ENCODE assay signal across 9 cellular contexts in the genomic region with DNA sequence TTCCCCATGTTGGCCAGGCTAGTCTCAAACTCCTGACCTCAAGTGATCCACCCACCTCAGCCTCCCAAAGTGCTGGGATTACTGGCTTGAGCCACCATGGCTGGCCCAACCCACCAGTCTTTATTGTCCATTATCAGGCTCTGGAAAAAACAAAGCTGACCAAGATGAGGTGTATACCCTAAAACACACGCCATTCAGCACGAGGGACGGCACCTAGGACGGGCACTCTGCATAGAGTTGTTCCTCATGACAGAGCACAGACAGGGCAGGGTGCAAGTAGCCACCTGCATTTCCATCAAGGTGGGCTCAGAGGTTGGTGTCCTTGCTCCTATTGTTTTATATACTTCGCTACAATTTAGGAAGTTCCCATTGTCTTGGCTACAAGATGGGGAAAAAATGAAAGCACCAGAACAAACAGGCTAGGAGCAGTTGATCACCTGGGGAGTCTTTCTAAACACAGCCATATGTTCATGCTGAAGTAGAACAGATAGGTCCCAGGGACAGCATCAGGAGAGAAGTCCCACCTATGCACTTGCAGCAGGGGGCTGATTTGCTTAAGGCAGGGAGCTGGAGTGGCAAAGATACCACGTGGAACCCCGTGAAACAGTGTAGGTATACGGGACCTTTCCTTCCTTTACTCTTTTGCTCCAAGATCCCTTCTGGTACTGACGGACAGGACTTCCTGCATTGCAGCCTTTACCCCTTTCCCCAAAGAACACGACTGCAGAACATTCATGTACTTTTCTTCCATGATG. TPM values are rescaled to one million over a fixed set of nuclear protein-coding genes. Genes with fewer than 3 reads are reported as not detected.
DNase-seq lines count a peak whose midpoint lies in the region; ATAC-seq and TF ChIP-seq lines count a peak whose summit lies in the region.
"Had no signal": no experiment of that assay in that cellular context is flagged by ENCODE, and none has a peak within 500 bp of the region (broad histone marks: within the 10 kb centered on the region; RNA-seq: fewer than 3 reads in every experiment).

No MANE protein-coding gene starts in this region.

- H4K20me1 ChIP-seq in Karpas-422 (ENCODE audit: insufficient read depth, low read depth, low read length), result no peaks in the 10 kb centered on the region

- peaks cover 27% of the 10 kb centered on the region for H3K4me1 ChIP-seq in Karpas-422 (ENCODE audit: low read length)

- peaks cover 33% of the 10 kb centered on the region for H3K4me1 Mint-ChIP-seq in activated CD4-positive, alpha-beta T cell treated with anti-CD3 and anti-CD28 coated beads, Interleukin-2, amount 10 ng/mL, durations not matched to agents 24 days and 14 days
- H3K4me1 Mint-ChIP-seq in activated CD4-positive, alpha-beta T cell treated with anti-CD3 and anti-CD28 coated beads for 36 hours, result peaks cover 34% of the 10 kb centered on the region
- peaks cover 31% of the 10 kb centered on the region for H3K4me1 Mint-ChIP-seq in neural crest cell
- H3K4me1 Mint-ChIP-seq in CD4-positive, alpha-beta T cell (ENCODE audit: low read depth), result peaks cover 36% of the 10 kb centered on the region

- H3K4me3 ChIP-seq in Karpas-422 (ENCODE audit: low read length) (no peak overlapping the region), coronary artery (no peak overlapping the region)

- TF ChIP-seq CTCF in coronary artery (IDR thresholded peaks at IDR 0.05) (no peak), neural crest cell (conservative IDR thresholded peaks at IDR 0.05) (no peak)
- no peak for TF ChIP-seq CTCF in CD4-positive, alpha-beta T cell (IDR thresholded peaks at IDR 0.05)

- peaks cover 10% of the 10 kb centered on the region for H3K27me3 Mint-ChIP-seq in activated CD4-positive, alpha-beta T cell treated with anti-CD3 and anti-CD28 coated beads, Interleukin-2, amount 10 ng/mL, durations not matched to agents 24 days and 14 days
- H3K27me3 Mint-ChIP-seq in activated CD4-positive, alpha-beta T cell treated with anti-CD3 and anti-CD28 coated beads for 36 hours, result no peaks in the 10 kb centered on the region
- peaks cover 3% of the 10 kb centered on the region for H3K27me3 Mint-ChIP-seq in neural crest cell (ENCODE audit: low read depth)
- H3K27me3 Mint-ChIP-seq in CD4-positive, alpha-beta T cell, result peaks cover 3% of the 10 kb centered on the region

- H3K4me2 ChIP-seq in Karpas-422 (ENCODE audit: low read depth, low read length, poor library complexity, severe bottlenecking), result no peak overlapping the region

- H3K36me3 Mint-ChIP-seq in activated CD4-positive, alpha-beta T cell treated with anti-CD3 and anti-CD28 coated beads, Interleukin-2, amount 10 ng/mL, durations not matched to agents 24 days and 14 days (ENCODE audit: low read depth), result peaks cover 28% of the 10 kb centered on the region
- H3K36me3 Mint-ChIP-seq in activated CD4-positive, alpha-beta T cell treated with anti-CD3 and anti-CD28 coated beads for 36 hours (ENCODE audit: low read depth), result peaks cover 28% of the 10 kb centered on the region
- H3K36me3 Mint-ChIP-seq in neural crest cell (ENCODE audit: low read depth), result peaks cover 6% of the 10 kb centered on the region
- peaks cover 41% of the 10 kb centered on the region for H3K36me3 Mint-ChIP-seq in CD4-positive, alpha-beta T cell (ENCODE audit: low read depth)

- H3K9me2 ChIP-seq in Karpas-422 (replicated peaks; ENCODE audit: insufficient read depth, low read length), result no peaks in the 10 kb centered on the region

- intact Hi-C loops in activated CD4-positive, alpha-beta T cell treated with anti-CD3 and anti-CD28 coated beads, Interleukin-2, amount 10 ng/mL, durations not matched to agents 24 days and 14 days (cut with micrococcal nuclease), result loop anchor here (1.0 to 5.0 kb wide), 2 partner anchors 41 to 74 kb away; partner anchors contain the start of gene EFNA1
- intact Hi-C loops in activated CD4-positive, alpha-beta T cell treated with anti-CD3 and anti-CD28 coated beads for 36 hours (cut with DNase I, micrococcal nuclease), result loop anchor here in 1 of 2 experiments (1.0 kb wide), 2 partner anchors 77 to 105 kb away; partner anchors contain the start of gene EFNA4
- intact Hi-C loops in CD4-positive, alpha-beta T cell (cut with DNase I, micrococcal nuclease), result loop anchor here (1.0 to 5.0 kb wide), 3 partner anchors 41 to 121 kb away; partner anchors contain the start of gene EFNA1 (in 2 of the 2)

- no peak overlapping the region for H3K9ac ChIP-seq in Karpas-422 (ENCODE audit: low read length)

- H3K36me3 ChIP-seq in Karpas-422 (ENCODE audit: insufficient read depth, low read length), result peaks cover 9% of the 10 kb centered on the region; the same call in 1 of the 2 replicates

- no peaks in the 10 kb centered on the region for H3K9me3 Mint-ChIP-seq in activated CD4-positive, alpha-beta T cell treated with anti-CD3 and anti-CD28 coated beads, Interleukin-2, amount 10 ng/mL, durations not matched to agents 24 days and 14 days
- H3K9me3 Mint-ChIP-seq in activated CD4-positive, alpha-beta T cell treated with anti-CD3 and anti-CD28 coated beads for 36 hours (ENCODE audit: low read depth), result no peaks in the 10 kb centered on the region
- H3K9me3 Mint-ChIP-seq in neural crest cell, result peaks cover 4% of the 10 kb centered on the region
- no peaks in the 10 kb centered on the region for H3K9me3 Mint-ChIP-seq in CD4-positive, alpha-beta T cell

- no peaks in the 10 kb centered on the region for H3K27me3 ChIP-seq in Karpas-422 (ENCODE audit: low read length)
- H3K27me3 ChIP-seq in CD4-positive, alpha-beta T cell (ENCODE audit: control insufficient read depth, insufficient read depth, low read length), result no peaks in the 10 kb centered on the region

- no peaks in the 10 kb centered on the region for H3K9me3 ChIP-seq in Karpas-422 (ENCODE audit: low read length)
- no peaks in the 10 kb centered on the region for H3K9me3 ChIP-seq in CD4-positive, alpha-beta T cell (ENCODE audit: control insufficient read depth, low read length)

- no peak overlapping the region for H3K27ac ChIP-seq in Karpas-422 (ENCODE audit: low read length)
- H3K27ac ChIP-seq in coronary artery, result no peak overlapping the region
- H3K27ac ChIP-seq in CD4-positive, alpha-beta T cell (ENCODE audit: low read depth, low read length), result no peak overlapping the region
- H3K27ac ChIP-seq: HL-60 had no signal

- no peak overlapping the region for H3K4me3 Mint-ChIP-seq in activated CD4-positive, alpha-beta T cell treated with anti-CD3 and anti-CD28 coated beads, Interleukin-2, amount 10 ng/mL, durations not matched to agents 24 days and 14 days
- H3K4me3 Mint-ChIP-seq in activated CD4-positive, alpha-beta T cell treated with anti-CD3 and anti-CD28 coated beads for 36 hours, result no peak overlapping the region
- peak overlapping the region; percentile 41 for H3K4me3 Mint-ChIP-seq in neural crest cell
- H3K4me3 Mint-ChIP-seq in CD4-positive, alpha-beta T cell, result no peak overlapping the region

- H3K27ac Mint-ChIP-seq in activated CD4-positive, alpha-beta T cell treated with anti-CD3 and anti-CD28 coated beads, Interleukin-2, amount 10 ng/mL, durations not matched to agents 24 days and 14 days, result no peak overlapping the region
- no peak overlapping the region for H3K27ac Mint-ChIP-seq in activated CD4-positive, alpha-beta T cell treated with anti-CD3 and anti-CD28 coated beads for 36 hours
- no peak overlapping the region for H3K27ac Mint-ChIP-seq in neural crest cell (ENCODE audit: unreplicated experiment)
- H3K27ac Mint-ChIP-seq in CD4-positive, alpha-beta T cell, result no peak overlapping the region

- H2AFZ ChIP-seq in Karpas-422 (ENCODE audit: low read length), result no peak overlapping the region

- CTCF ChIA-PET in activated CD4-positive, alpha-beta T cell treated with anti-CD3 and anti-CD28 coated beads for 36 hours (lab: Charles Lee), result interaction anchor here (0.6 to 5.4 kb wide), 22 partner anchors 9 to 607 kb away, joined by 3 to 64 read pairs (median 6); partner anchors contain the start of genes DPM3, PBXIP1 and SLC50A1
- CTCF ChIA-PET in CD4-positive, alpha-beta T cell (lab: Charles Lee), result interaction anchor here (0.6 to 2.1 kb wide), 11 partner anchors 25 to 124 kb away, joined by 3 to 10 read pairs (median 6); partner anchors contain the start of gene SLC50A1

- no peak for ATAC-seq in activated CD4-positive, alpha-beta T cell treated with anti-CD3 and anti-CD28 coated beads for 36 hours
- ATAC-seq in GM18519 (IDR thresholded peaks at IDR 0.05; ENCODE audit: low FRiP score, unreplicated experiment), result no peak
- no peak for ATAC-seq in CD4-positive, alpha-beta T cell (ENCODE audit: poor library complexity)

- peak; percentile 57 for DNase-seq in activated CD4-positive, alpha-beta T cell treated with anti-CD3 and anti-CD28 coated beads, Interleukin-2, amount 10 ng/mL, durations not matched to agents 24 days and 14 days
- DNase-seq in activated CD4-positive, alpha-beta T cell treated with anti-CD3 and anti-CD28 coated beads for 36 hours, result no peak
- peak; percentile 40 for DNase-seq in Karpas-422
- DNase-seq in coronary artery (ENCODE audit: low spot score), result peak; percentile 28
- DNase-seq in neural crest cell (ENCODE audit: low read depth, low spot score), result no peak
- DNase-seq in putamen (ENCODE audit: low spot score), result no peak
- no peak for DNase-seq in CD4-positive, alpha-beta T cell

- H3K79me2 ChIP-seq in Karpas-422 (ENCODE audit: low read length), result peaks cover 18% of the 10 kb centered on the region

- POLR2A ChIA-PET in activated CD4-positive, alpha-beta T cell treated with anti-CD3 and anti-CD28 coated beads for 36 hours (lab: Charles Lee), result interaction anchor here (1.5 kb wide), 1 partner anchor 77 kb away, joined by 10 read pairs; no protein-coding TSS in a partner anchor
- POLR2A ChIA-PET in CD4-positive, alpha-beta T cell (lab: Charles Lee), result interaction anchor here (1.0 to 1.8 kb wide), 4 partner anchors 25 to 84 kb away, joined by 3 to 9 read pairs (median 5); no protein-coding TSS in a partner anchor

RNA-seq across cellular contexts. Expression of gene KRTCAP2, which starts 4.5 kb away (rescaled TPM):
- 244 and 245 TPM in 2 replicates for total RNA-seq in activated CD4-positive, alpha-beta T cell treated with anti-CD3 and anti-CD28 coated beads, Interleukin-2, amount 10 ng/mL, durations not matched to agents 24 days and 14 days
- 100 to 1,000 TPM; 125 to 300 TPM for total RNA-seq in activated CD4-positive, alpha-beta T cell treated with anti-CD3 and anti-CD28 coated beads for 36 hours
- 237 and 400 TPM in 2 replicates for total RNA-seq in Karpas-422 (2014; rRNA removed; shearing (Covaris generic); ENCODE audit: low replicate concordance)
- 125 and 152 TPM in 2 replicates for total RNA-seq in neural crest cell
- 10 to 100 TPM; 77.8 TPM for total RNA-seq in CD4-positive, alpha-beta T cell

RNA-seq across cellular contexts. Expression of gene TRIM46, which starts 5.0 kb away (rescaled TPM):
- 9.4 and 10.7 TPM in 2 replicates for total RNA-seq in activated CD4-positive, alpha-beta T cell treated with anti-CD3 and anti-CD28 coated beads, Interleukin-2, amount 10 ng/mL, durations not matched to agents 24 days and 14 days
- total RNA-seq in activated CD4-positive, alpha-beta T cell treated with anti-CD3 and anti-CD28 coated beads for 36 hours, result 1 to 10 TPM; 6.3 to 6.9 TPM
- total RNA-seq in Karpas-422 (2014; rRNA removed; shearing (Covaris generic); ENCODE audit: low replicate concordance), result 5.1 and 19.2 TPM in 2 replicates
- total RNA-seq in neural crest cell, result 9.8 and 10.0 TPM in 2 replicates
- 1 to 10 TPM; 2.9 to 3.0 TPM for total RNA-seq in CD4-positive, alpha-beta T cell

RNA-seq across cellular contexts. Expression of gene DPM3, which starts 28.3 kb away (rescaled TPM):
- total RNA-seq in activated CD4-positive, alpha-beta T cell treated with anti-CD3 and anti-CD28 coated beads, Interleukin-2, amount 10 ng/mL, durations not matched to agents 24 days and 14 days, result 34.5 and 37.2 TPM in 2 replicates
- total RNA-seq in activated CD4-positive, alpha-beta T cell treated with anti-CD3 and anti-CD28 coated beads for 36 hours, result 10 to 100 TPM; 29.8 to 34.3 TPM
- total RNA-seq in Karpas-422 (2014; rRNA removed; shearing (Covaris generic); ENCODE audit: low replicate concordance), result 22.2 and 33.2 TPM in 2 replicates
- 77.7 and 80.0 TPM in 2 replicates for total RNA-seq in neural crest cell
- 10 to 100 TPM; 17.6 to 20.5 TPM for total RNA-seq in CD4-positive, alpha-beta T cell

RNA-seq across cellular contexts. Expression of gene SLC50A1, which starts 33.0 kb away (rescaled TPM):
- total RNA-seq in activated CD4-positive, alpha-beta T cell treated with anti-CD3 and anti-CD28 coated beads, Interleukin-2, amount 10 ng/mL, durations not matched to agents 24 days and 14 days, result 46.2 and 46.3 TPM in 2 replicates
- 10 to 100 TPM; 50.2 to 58.0 TPM for total RNA-seq in activated CD4-positive, alpha-beta T cell treated with anti-CD3 and anti-CD28 coated beads for 36 hours
- total RNA-seq in Karpas-422 (2014; rRNA removed; shearing (Covaris generic); ENCODE audit: low replicate concordance), result 47.8 and 56.5 TPM in 2 replicates
- 23.2 and 25.1 TPM in 2 replicates for total RNA-seq in neural crest cell
- 10 to 100 TPM; 10.2 to 12.5 TPM for total RNA-seq in CD4-positive, alpha-beta T cell

RNA-seq across cellular contexts. Expression of gene THBS3, which starts 39.1 kb away (rescaled TPM):
- total RNA-seq in activated CD4-positive, alpha-beta T cell treated with anti-CD3 and anti-CD28 coated beads, Interleukin-2, amount 10 ng/mL, durations not matched to agents 24 days and 14 days, result 10.5 and 10.6 TPM in 2 replicates
- 10 to 100 TPM; 12.8 to 13.7 TPM for total RNA-seq in activated CD4-positive, alpha-beta T cell treated with anti-CD3 and anti-CD28 coated beads for 36 hours
- 11.9 and 18.7 TPM in 2 replicates for total RNA-seq in Karpas-422 (2014; rRNA removed; shearing (Covaris generic); ENCODE audit: low replicate concordance)
- total RNA-seq in neural crest cell, result 21.4 TPM in 2 replicates
- total RNA-seq in CD4-positive, alpha-beta T cell, result 10 to 100 TPM; 25.5 to 26.1 TPM

Comparison
In these comparisons a context has a peak if more than half of its experiments do, and no peak if none do; other contexts are left out.
1. DNase-seq: peak in activated CD4-positive, alpha-beta T cell treated with anti-CD3 and anti-CD28 coated beads, Interleukin-2, amount 10 ng/mL, durations not matched to agents 24 days and 14 days (single experiment), Karpas-422 (single experiment) and coronary artery (single experiment); none in activated CD4-positive, alpha-beta T cell treated with anti-CD3 and anti-CD28 coated beads for 36 hours (single experiment), neural crest cell (single experiment), putamen (single experiment) and CD4-positive, alpha-beta T cell (0 of 10).